Comparison of ENCODE assay signal across 29 cellular contexts in the genomic region with DNA sequence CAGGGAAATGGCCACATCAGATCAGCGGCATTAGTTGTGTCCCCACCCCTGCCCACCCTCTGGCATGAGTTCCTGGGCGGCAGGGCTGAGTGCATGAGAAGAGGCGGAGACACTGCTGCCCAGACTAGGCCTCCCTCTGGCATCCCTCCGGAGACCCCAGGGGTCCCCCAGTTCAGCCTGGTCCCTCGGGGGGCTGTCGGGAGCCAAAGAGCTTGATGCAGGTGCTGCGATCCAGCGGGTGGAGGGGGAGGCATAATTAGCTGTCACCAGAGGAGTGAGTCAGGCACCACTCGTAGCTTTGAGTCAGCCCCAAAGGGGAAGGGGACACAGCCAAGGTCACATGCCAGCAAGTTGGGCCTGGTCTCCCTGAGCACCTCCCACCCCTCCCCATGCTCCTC.
"Had no signal": no experiment of that assay in that cellular context is flagged by ENCODE, and none has a peak within 500 bp of the region (broad histone marks: within the 10 kb centered on the region; RNA-seq: fewer than 3 reads in every experiment).

No MANE protein-coding gene starts in this region.

- DNase-seq: activated CD4-positive, alpha-beta T cell treated with anti-CD3 and anti-CD28 coated beads, Interleukin-2, amount 10 ng/mL, durations not matched to agents 24 days and 14 days; activated CD4-positive, alpha-beta T cell treated with anti-CD3 and anti-CD28 coated beads, Interleukin-2, amount 50 U/mL, for 4 hours; activated CD8-positive, alpha-beta memory T cell treated with anti-CD3 and anti-CD28 coated beads for 24 hours; activated CD8-positive, alpha-beta memory T cell treated with anti-CD3 and anti-CD28 coated beads, Interleukin-2, amount 10 ng/mL, durations not matched to agents 7 days and 5 days; activated gamma-delta T cell; activated naive CD4-positive, alpha-beta T cell treated with Interleukin-2 at 50 U/mL for 16 hours; amniotic stem cell; brain microvascular endothelial cell; Karpas-422; KBM-7; MG63; NCI-H1048; NCI-H1105 treated with DMSO at 0.1 percent for 48 hours; NCI-H1436 treated with DMSO at 0.1 percent for 48 hours; NCI-H1694 treated with DMSO at 0.1 percent for 48 hours; NCI-H2029; NCI-H345; NCI-H524 treated with DMSO at 0.1 percent for 48 hours; RPMI8226; SHP77 treated with DMSO at 0.1 percent for 48 hours; SK-N-SH had no signal

- H3K9me3 Mint-ChIP-seq: activated CD4-positive, alpha-beta T cell treated with anti-CD3 and anti-CD28 coated beads, Interleukin-2, amount 10 ng/mL, durations not matched to agents 24 days and 14 days; activated naive CD4-positive, alpha-beta T cell treated with anti-CD3 and anti-CD28 coated beads, Interleukin-2, amount 50 U/mL, for 72 hours; activated T-helper 2 cell treated with anti-CD3 and anti-CD28 coated beads, Interferon-gamma antibody, Interleukin-2, Interleukin-4, amounts not matched to agents 10 μg/mL and 5 μg/mL and 100 μg/mL, durations not matched to agents 14 hours and 24 hours and 36 hours; central memory CD8-positive, alpha-beta T cell; T-helper 1 cell treated with Interleukin-12 subunit alpha and Interleukin-12 subunit beta and Interleukin-4 antibody, amounts not matched to agents 30 μg/mL and 1 μg/mL, for 36 hours; T-helper 2 cell treated with Interferon-gamma antibody and Interleukin-4, amounts not matched to agents 5 μg/mL and 100 μg/mL, for 36 hours had no signal

- H3K27ac Mint-ChIP-seq: activated CD4-positive, alpha-beta T cell treated with anti-CD3 and anti-CD28 coated beads, Interleukin-2, amount 10 ng/mL, durations not matched to agents 24 days and 14 days; activated CD8-positive, alpha-beta memory T cell treated with anti-CD3 and anti-CD28 coated beads, Interleukin-2, amount 10 ng/mL, durations not matched to agents 7 days and 5 days; activated naive CD4-positive, alpha-beta T cell treated with anti-CD3 and anti-CD28 coated beads, Interleukin-2, amount 50 U/mL, for 72 hours; activated T-helper 2 cell treated with anti-CD3 and anti-CD28 coated beads, Interferon-gamma antibody, Interleukin-2, Interleukin-4, amounts not matched to agents 10 μg/mL and 5 μg/mL and 100 μg/mL, durations not matched to agents 14 hours and 24 hours and 36 hours; IgD-negative memory B cell; T-helper 1 cell treated with Interleukin-12 subunit alpha and Interleukin-12 subunit beta and Interleukin-4 antibody, amounts not matched to agents 30 μg/mL and 1 μg/mL, for 36 hours; T-helper 2 cell treated with Interferon-gamma antibody and Interleukin-4, amounts not matched to agents 5 μg/mL and 100 μg/mL, for 36 hours had no signal

- H3K9me2 ChIP-seq: SK-N-SH had no signal

- H3K9ac ChIP-seq: SK-N-SH had no signal

- H3K9me3 ChIP-seq: MG63, Peyer's patch, SJSA1, SK-N-SH had no signal

- ATAC-seq: activated CD8-positive, alpha-beta memory T cell treated with anti-CD3 and anti-CD28 coated beads, Interleukin-2, amount 10 ng/mL, durations not matched to agents 7 days and 5 days had no signal

- H3K4me3 ChIP-seq: MG63, Peyer's patch, SJSA1 had no signal

- H3K27me3 ChIP-seq: Peyer's patch had no signal

- H3K4me1 Mint-ChIP-seq: activated CD4-positive, alpha-beta T cell treated with anti-CD3 and anti-CD28 coated beads, Interleukin-2, amount 10 ng/mL, durations not matched to agents 24 days and 14 days; activated CD8-positive, alpha-beta memory T cell treated with anti-CD3 and anti-CD28 coated beads, Interleukin-2, amount 10 ng/mL, durations not matched to agents 7 days and 5 days; central memory CD8-positive, alpha-beta T cell had no signal

- H3K4me3 Mint-ChIP-seq: activated CD4-positive, alpha-beta T cell treated with anti-CD3 and anti-CD28 coated beads, Interleukin-2, amount 10 ng/mL, durations not matched to agents 24 days and 14 days; activated CD8-positive, alpha-beta memory T cell treated with anti-CD3 and anti-CD28 coated beads, Interleukin-2, amount 10 ng/mL, durations not matched to agents 7 days and 5 days; central memory CD8-positive, alpha-beta T cell; IgD-negative memory B cell; T-helper 1 cell treated with Interleukin-12 subunit alpha and Interleukin-12 subunit beta and Interleukin-4 antibody, amounts not matched to agents 30 μg/mL and 1 μg/mL, for 36 hours; T-helper 2 cell treated with Interferon-gamma antibody and Interleukin-4, amounts not matched to agents 5 μg/mL and 100 μg/mL, for 36 hours had no signal

- H3K27ac ChIP-seq: brain microvascular endothelial cell, Peyer's patch, SJSA1 had no signal

- H3K36me3 Mint-ChIP-seq: activated CD8-positive, alpha-beta memory T cell treated with anti-CD3 and anti-CD28 coated beads, Interleukin-2, amount 10 ng/mL, durations not matched to agents 7 days and 5 days; activated naive CD4-positive, alpha-beta T cell treated with anti-CD3 and anti-CD28 coated beads, Interleukin-2, amount 50 U/mL, for 72 hours; IgD-negative memory B cell had no signal

- H3K4me2 ChIP-seq: SK-N-SH had no signal

- H3K36me3 ChIP-seq: brain microvascular endothelial cell, MG63, Peyer's patch, SJSA1 had no signal

- H3K4me1 ChIP-seq: Peyer's patch, SJSA1 had no signal
